ENCODE assay signal across 19 cellular contexts in genomic region chr19:11570039-11570462, GRCh38. TPM values are rescaled to one million over a fixed set of nuclear protein-coding genes. Genes with fewer than 3 reads are reported as not detected.
DNase-seq lines count a peak whose midpoint lies in the region; TF ChIP-seq lines count a peak whose summit lies in the region.
"Had no signal": no experiment of that assay in that cellular context is flagged by ENCODE, and none has a peak within 500 bp of the region (broad histone marks: within the 10 kb centered on the region; RNA-seq: fewer than 3 reads in every experiment).

No MANE protein-coding gene starts in this region.

- DNase-seq in Caki2 (ENCODE audit: low read depth) (peak; percentile 51), GM13976 (ENCODE audit: low spot score) (peak; percentile 48), NCI-H2171 (lab: John Stamatoyannopoulos, UW) (peak; percentile 62), left kidney (ENCODE audit: low read depth, low spot score) (peak; percentile 41), caudate nucleus (lab: John Stamatoyannopoulos, UW) (no peak), activated gamma-delta T cell treated with Interleukin-2 at 50 U/mL for 16 hours (no peak)
- no peak for DNase-seq in activated CD4-positive, alpha-beta T cell treated with anti-CD3 and anti-CD28 coated beads, Interleukin-2, amount 50 U/mL, for 48 hours
- DNase-seq: activated effector memory CD4-positive, alpha-beta T cell treated with Interleukin-2 at 50 U/mL for 16 hours; amniotic stem cell; effector memory CD4-positive, alpha-beta T cell; immature natural killer cell; mammary epithelial cell; NCI-H1092; PC-9; thyroid gland had no signal

- H3K27ac ChIP-seq in caudate nucleus (ENCODE audit: low read depth, low read length): no peak overlapping the region
- H3K27ac ChIP-seq: PC-9, prostate gland, SJSA1, thyroid gland had no signal

- in situ Hi-C loops in Caki2 (cut with HindIII; ENCODE audit: low pct_unique_long_range_greater_than_20kb, low sequenced_read_pairs) (no loop called here), GM13976 (cut with MboI; ENCODE audit: low sequenced_read_pairs, unreplicated experiment) (no loop called here)

- no peak for TF ChIP-seq CTCF in GM13976 (IDR thresholded peaks at IDR 0.05; ENCODE audit: borderline replicate concordance, control extremely low read depth, extremely low read depth, insufficient read depth, missing control alignments)

RNA-seq across cellular contexts. Expression of gene ACP5, which starts 7.4 kb away (rescaled TPM):
- 6.1 and 11.8 TPM in 2 replicates for total RNA-seq in Caki2 (2014; rRNA removed; shearing (Covaris generic); ENCODE audit: low replicate concordance)
- total RNA-seq: NCI-H460, SJSA1 had no signal

RNA-seq across cellular contexts. Expression of gene ELOF1, which starts 11.0 kb away (rescaled TPM):
- total RNA-seq in Caki2 (2014; rRNA removed; shearing (Covaris generic); ENCODE audit: low replicate concordance): 37.8 and 71.2 TPM in 2 replicates

RNA-seq across cellular contexts. Expression of gene ZNF627, which starts 27.2 kb away (rescaled TPM):
- 26.2 and 34.4 TPM in 2 replicates for total RNA-seq in Caki2 (2014; rRNA removed; shearing (Covaris generic); ENCODE audit: low replicate concordance)

RNA-seq across cellular contexts. Expression of gene CNN1, which starts 31.4 kb away (rescaled TPM):
- total RNA-seq in Caki2 (2014; rRNA removed; shearing (Covaris generic); ENCODE audit: low replicate concordance): not detected in 2 replicates
- total RNA-seq: natural killer cell treated with Interleukin-12 subunit alpha and Interleukin-12 subunit beta and Interleukin-15 and Interleukin-18, amount 100 ng/mL, for 72 hours; NCI-H460 had no signal

RNA-seq across cellular contexts. Expression of gene ECSIT, which starts 41.1 kb away (rescaled TPM):
- total RNA-seq in Caki2 (2014; rRNA removed; shearing (Covaris generic); ENCODE audit: low replicate concordance): 88.6 and 106 TPM in 2 replicates

Comparison
In these comparisons a context has a peak if more than half of its experiments do, and no peak if none do; other contexts are left out.
1. DNase-seq: peak in Caki2 (single experiment), GM13976 (single experiment), NCI-H2171 (single experiment) and left kidney (single experiment); none in caudate nucleus (0 of 61), activated gamma-delta T cell treated with Interleukin-2 at 50 U/mL for 16 hours (single experiment) and activated CD4-positive, alpha-beta T cell treated with anti-CD3 and anti-CD28 coated beads, Interleukin-2, amount 50 U/mL, for 48 hours (0 of 2).